In the genomic region with DNA sequence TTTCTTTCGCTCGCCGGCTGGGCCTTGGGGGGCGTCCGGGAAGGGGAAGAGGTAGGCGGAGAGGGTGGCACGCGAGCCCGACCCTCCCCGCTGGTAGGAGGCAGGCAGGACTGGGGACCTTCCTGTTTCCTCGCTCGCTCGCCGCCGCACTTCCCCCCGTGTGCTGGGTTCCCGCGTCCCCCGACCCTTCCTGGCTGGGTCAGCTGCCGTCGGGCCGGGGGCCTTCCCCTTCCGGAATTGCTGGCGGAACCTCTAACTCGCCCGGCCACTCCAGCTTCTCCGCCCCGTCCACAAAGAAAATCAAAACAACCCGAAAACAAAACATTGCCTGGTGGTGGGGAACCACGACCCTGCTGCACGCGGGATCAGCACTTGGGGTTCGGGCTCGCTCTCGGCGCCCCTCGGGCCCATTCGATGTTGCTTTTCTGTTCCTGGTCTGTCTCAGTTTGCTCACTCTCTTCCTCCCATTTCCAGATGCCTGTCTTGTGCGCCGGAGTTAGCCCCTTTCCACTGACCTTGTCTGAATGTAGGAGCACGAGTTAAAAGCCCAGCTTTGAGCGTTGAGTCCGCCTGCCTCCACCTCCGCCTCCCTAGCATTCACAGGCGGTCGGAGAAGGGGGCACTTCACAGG, we compare ENCODE assay signal across 8 cellular contexts. TPM values are rescaled to one million over a fixed set of nuclear protein-coding genes. Genes with fewer than 3 reads are reported as not detected.
DNase-seq lines count a peak whose midpoint lies in the region; ATAC-seq, FAIRE-seq and TF ChIP-seq lines count a peak whose summit lies in the region.

No MANE protein-coding gene starts in this region.

- no peaks in the 10 kb centered on the region for H3K36me3 ChIP-seq in cardiac muscle cell

- H3K27ac ChIP-seq in cardiac muscle cell = peak overlapping the region; percentile 89

- no peak for FAIRE-seq in GM12891 (lab: Jason Lieb, UNC)

- peak overlapping the region; percentile 91 for H3K27ac Mint-ChIP-seq in activated naive CD8-positive, alpha-beta T cell treated with anti-CD3 and anti-CD28 coated beads, Interleukin-2, amount 10 ng/mL, durations not matched to agents 7 days and 5 days
- H3K27ac Mint-ChIP-seq in osteocyte (ENCODE audit: unreplicated experiment) = peak overlapping the region; percentile 99

- TF ChIP-seq CTCF in AG04449 (IDR thresholded peaks at IDR 0.05; ENCODE audit: insufficient read depth, low read length, missing control alignments) (no peak), cardiac muscle cell (IDR thresholded peaks at IDR 0.05; ENCODE audit: low read depth, low read length) (no peak), osteocyte (IDR thresholded peaks at IDR 0.05) (no peak)

- H3K9me3 ChIP-seq in cardiac muscle cell (ENCODE audit: low read depth) = no peaks in the 10 kb centered on the region

- no peak for TF ChIP-seq POLR2A in GM12891 (IDR thresholded peaks at IDR 0.05; ENCODE audit: low read depth, low read length)

- H3K27me3 Mint-ChIP-seq in activated naive CD8-positive, alpha-beta T cell treated with anti-CD3 and anti-CD28 coated beads, Interleukin-2, amount 10 ng/mL, durations not matched to agents 7 days and 5 days = peaks cover 3% of the 10 kb centered on the region
- peaks cover 13% of the 10 kb centered on the region for H3K27me3 Mint-ChIP-seq in osteocyte (ENCODE audit: unreplicated experiment)

- DNase-seq in AG04449 (ENCODE audit: low read depth, low spot score) (no peak), GM12891 (ENCODE audit: insufficient read length, low spot score) (peak; percentile 52), NCI-H1694 (lab: John Stamatoyannopoulos, UW) (peak; percentile 42), cardiac muscle cell (ENCODE audit: low read depth in 1 of 2, low spot score in 1 of 2) (peak; percentile 49 to 68), osteocyte (ENCODE audit: extremely low spot score, unreplicated experiment) (peak; percentile 85), dedifferentiated amniotic fluid mesenchymal stem cell (ENCODE audit: extremely low spot score) (no peak)
- DNase-seq in activated naive CD8-positive, alpha-beta T cell treated with anti-CD3 and anti-CD28 coated beads, Interleukin-2, amount 10 ng/mL, durations not matched to agents 7 days and 5 days = no peak

- peak overlapping the region; percentile 91 for H3K4me3 Mint-ChIP-seq in activated naive CD8-positive, alpha-beta T cell treated with anti-CD3 and anti-CD28 coated beads, Interleukin-2, amount 10 ng/mL, durations not matched to agents 7 days and 5 days
- peak overlapping the region; percentile 98 for H3K4me3 Mint-ChIP-seq in osteocyte (ENCODE audit: unreplicated experiment)

- CTCF ChIA-PET in AG04449 (lab: Yijun Ruan, JAX) = interaction anchor here (1.4 kb wide), 1 partner anchor 65 kb away, joined by 3 read pairs; no protein-coding TSS in a partner anchor

- H3K4me3 ChIP-seq in AG04449 (ENCODE audit: low read depth, low read length) = peak overlapping the region; percentile 95
- peak overlapping the region; percentile 57 for H3K4me3 ChIP-seq in cardiac muscle cell

- no peaks in the 10 kb centered on the region for H3K27me3 ChIP-seq in cardiac muscle cell

- peaks cover 32% of the 10 kb centered on the region for H3K4me1 Mint-ChIP-seq in activated naive CD8-positive, alpha-beta T cell treated with anti-CD3 and anti-CD28 coated beads, Interleukin-2, amount 10 ng/mL, durations not matched to agents 7 days and 5 days
- H3K4me1 Mint-ChIP-seq in osteocyte (ENCODE audit: unreplicated experiment) = peaks cover 35% of the 10 kb centered on the region

- POLR2A ChIA-PET in AG04449 (lab: Yijun Ruan, JAX) = no interaction called here
- POLR2A ChIA-PET in activated naive CD8-positive, alpha-beta T cell treated with anti-CD3 and anti-CD28 coated beads, Interleukin-2, amount 10 ng/mL, durations not matched to agents 7 days and 5 days (lab: Charles Lee) = no interaction called here

- peaks cover 14% of the 10 kb centered on the region for H3K4me1 ChIP-seq in cardiac muscle cell (ENCODE audit: low read depth)

- no peaks in the 10 kb centered on the region for H3K9me3 Mint-ChIP-seq in activated naive CD8-positive, alpha-beta T cell treated with anti-CD3 and anti-CD28 coated beads, Interleukin-2, amount 10 ng/mL, durations not matched to agents 7 days and 5 days
- H3K9me3 Mint-ChIP-seq in osteocyte (ENCODE audit: unreplicated experiment) = no peaks in the 10 kb centered on the region

- peak; percentile 32 for ATAC-seq in HG02798 (IDR thresholded peaks at IDR 0.05; ENCODE audit: poor library complexity, unreplicated experiment)
- peak; percentile 33 for ATAC-seq in activated naive CD8-positive, alpha-beta T cell treated with anti-CD3 and anti-CD28 coated beads, Interleukin-2, amount 10 ng/mL, durations not matched to agents 7 days and 5 days (ENCODE audit: low read depth)

- H3K36me3 Mint-ChIP-seq in activated naive CD8-positive, alpha-beta T cell treated with anti-CD3 and anti-CD28 coated beads, Interleukin-2, amount 10 ng/mL, durations not matched to agents 7 days and 5 days = peaks cover 11% of the 10 kb centered on the region
- H3K36me3 Mint-ChIP-seq in osteocyte (ENCODE audit: unreplicated experiment) = peaks cover 5% of the 10 kb centered on the region

TF ChIP-seq in GM12891, 5 proteins besides CTCF, POLR2A, EP300 and RAD21:
- TF ChIP-seq PAX5 (IDR thresholded peaks at IDR 0.05; ENCODE audit: insufficient read depth, low read length, severe bottlenecking) (no peak), SPI1 (IDR thresholded peaks at IDR 0.05; ENCODE audit: low read depth, low read length) (peak; percentile 26; the same call in 1 of the 2 replicates)

RNA-seq across cellular contexts. Expression of gene PAPOLA, which starts 0.6 kb away (rescaled TPM):
- 49.8 TPM for polyA plus RNA-seq in GM12891 (2012; ENCODE audit: low read depth, missing spikeins)
- total RNA-seq in activated naive CD8-positive, alpha-beta T cell treated with anti-CD3 and anti-CD28 coated beads, Interleukin-2, amount 10 ng/mL, durations not matched to agents 7 days and 5 days = 100 to 1,000 TPM; 168 to 175 TPM
- total RNA-seq in cardiac muscle cell (48.4 and 54.9 TPM in 2 replicates), osteocyte (143 and 144 TPM in 2 replicates)
- polyA plus RNA-seq in cardiac muscle cell = 97.7 and 147 TPM in 2 replicates

Comparison
In these comparisons a context has a peak if more than half of its experiments do, and no peak if none do; other contexts are left out.
1. DNase-seq: peak in GM12891 (single experiment), NCI-H1694 (single experiment), cardiac muscle cell (2 of 2) and osteocyte (single experiment); none in AG04449 (single experiment), activated naive CD8-positive, alpha-beta T cell treated with anti-CD3 and anti-CD28 coated beads, Interleukin-2, amount 10 ng/mL, durations not matched to agents 7 days and 5 days (single experiment) and dedifferentiated amniotic fluid mesenchymal stem cell (single experiment).